Comparison of ENCODE assay signal across 8 cellular contexts in genomic region chr5:160008877-160009590, GRCh38. TPM values are rescaled to one million over a fixed set of nuclear protein-coding genes. Genes with fewer than 3 reads are reported as not detected.
A peak's percentile ranks its signal among the peaks of the same experiment; 100 is the strongest.
DNase-seq lines count a peak whose midpoint lies in the region; ATAC-seq and TF ChIP-seq lines count a peak whose summit lies in the region.

Gene TTC1, plus strand, starts transcription at chr5:160009139. Its CDS starts 1,390 bp downstream, at chr5:160010529.

- H3K36me3 ChIP-seq in OCI-LY7 (ENCODE audit: insufficient read depth, low read length) = peaks cover 36% of the 10 kb centered on the region

- DNase-seq in DMS 273 (lab: John Stamatoyannopoulos, UW; ENCODE audit: unreplicated experiment) = peak; percentile 99
- peak; percentile 52 for DNase-seq in HuH-7.5 (ENCODE audit: low spot score)
- DNase-seq in OCI-LY7 (ENCODE audit: low spot score) = peak; percentile 99
- peak; percentile 84 for DNase-seq in activated T-cell treated with anti-CD3 and anti-CD28 coated beads for 1 hour (ENCODE audit: low read depth)
- peak; percentile 90 for DNase-seq in epidermal melanocyte (ENCODE audit: insufficient read length, low spot score)
- DNase-seq in middle frontal gyrus (ENCODE audit: extremely low spot score, low spot score) = peak; percentile 98
- DNase-seq in stimulated activated CD8-positive, alpha-beta memory T cell treated with anti-CD3 and anti-CD28 coated beads, Interleukin-2, amount 100 ng/mL, for 48 hours (ENCODE audit: low read depth in 2 of 2) = peak; percentile 72 to 83

- no peaks in the 10 kb centered on the region for H4K20me1 ChIP-seq in OCI-LY7 (ENCODE audit: insufficient read depth, low read length)

- H3K4me1 ChIP-seq in OCI-LY7 (ENCODE audit: insufficient read depth, low read length, poor library complexity, severe bottlenecking) = peaks cover 14% of the 10 kb centered on the region

- intact Hi-C loops in OCI-LY7 (cut with micrococcal nuclease; ENCODE audit: unreplicated experiment) = no loop called here

- H3K9me3 ChIP-seq in OCI-LY7 (ENCODE audit: low read length) = no peaks in the 10 kb centered on the region

- H3K9me2 ChIP-seq in OCI-LY7 (ENCODE audit: insufficient read depth, low read length) = no peaks in the 10 kb centered on the region

- peak within 1 kb of the TSS; percentile 32 for H3K27ac ChIP-seq in OCI-LY7 (ENCODE audit: low read depth, low read length, poor library complexity, severe bottlenecking)

- TF ChIP-seq CTCF in OCI-LY7 (conservative IDR thresholded peaks at IDR 0.05; ENCODE audit: low read length) = no peak

- TSS peak; percentile 83 for BruUV-seq in OCI-LY7 (replicated peaks; lab: Mats Ljungman, UMichigan)

- H3K79me2 ChIP-seq in OCI-LY7 (ENCODE audit: insufficient read depth, low read depth, low read length) = peaks cover 32% of the 10 kb centered on the region

- CTCF ChIA-PET in OCI-LY7 (lab: Charles Lee; ENCODE audit: unreplicated experiment) = interaction anchor here (0.6 kb wide), 2 partner anchors 49 to 1813 kb away, joined by 4 to 6 read pairs; no protein-coding TSS in a partner anchor

- H3K4me2 ChIP-seq in OCI-LY7 (ENCODE audit: low read length) = peak within 1 kb of the TSS; percentile 95

- peak within 1 kb of the TSS; percentile 88 for H3K4me3 ChIP-seq in OCI-LY7 (ENCODE audit: low read depth, low read length, poor library complexity, severe bottlenecking)

- peak; percentile 99 for ATAC-seq in GM21526 (IDR thresholded peaks at IDR 0.05; ENCODE audit: low FRiP score, unreplicated experiment)

- peak within 1 kb of the TSS; percentile 100 for H2AFZ ChIP-seq in OCI-LY7 (ENCODE audit: low read length)

- POLR2A ChIA-PET in OCI-LY7 (lab: Charles Lee) = interaction anchor here (0.5 to 1.7 kb wide), 7 partner anchors 10 to 849 kb away, joined by 3 to 13 read pairs (median 3); no protein-coding TSS in a partner anchor

RNA-seq across cellular contexts. Expression of gene TTC1, which starts in this region (rescaled TPM):
- 32.6 and 47.2 TPM in 2 replicates for total RNA-seq in OCI-LY7 (2014; rRNA removed; shearing (Covaris generic))
- 35.1 TPM in 2 replicates for total RNA-seq in OCI-LY7 (2022)

Comparison
In these comparisons a context has a peak if more than half of its experiments do, and no peak if none do; other contexts are left out.
1. Peak in every context shown above with its lines: DNase-seq, ATAC-seq, H3K4me3 ChIP-seq and H3K27ac ChIP-seq.